In genomic region chr22:37230673-37231405, GRCh38 we compare ENCODE assay signal across 8 cellular contexts. TPM values are rescaled to one million over a fixed set of nuclear protein-coding genes. Genes with fewer than 3 reads are reported as not detected.
DNase-seq lines count a peak whose midpoint lies in the region; ATAC-seq, FAIRE-seq and TF ChIP-seq lines count a peak whose summit lies in the region.

No MANE protein-coding gene starts in this region.

- no peaks in the 10 kb centered on the region for H3K9me3 Mint-ChIP-seq in activated naive CD8-positive, alpha-beta T cell treated with anti-CD3 and anti-CD28 coated beads for 36 hours

- H3K9ac ChIP-seq in OCI-LY1 (ENCODE audit: low read length), result no peak overlapping the region; the same call in 1 of the 2 replicates

- no peaks in the 10 kb centered on the region for H3K9me3 ChIP-seq in OCI-LY1 (ENCODE audit: low read length)

- H3K9me2 ChIP-seq in OCI-LY1 (ENCODE audit: low read depth, low read length), result no peaks in the 10 kb centered on the region

- FAIRE-seq in GM19239 (lab: Jason Lieb, UNC), result peak; percentile 96

- no peaks in the 10 kb centered on the region for H3K27me3 Mint-ChIP-seq in activated naive CD8-positive, alpha-beta T cell treated with anti-CD3 and anti-CD28 coated beads for 36 hours

- H3K4me1 Mint-ChIP-seq in activated naive CD8-positive, alpha-beta T cell treated with anti-CD3 and anti-CD28 coated beads for 36 hours, result peaks cover 87% of the 10 kb centered on the region

- DNase-seq in GM19239 (ENCODE audit: insufficient read length, low spot score), result no peak
- peak; percentile 86 for DNase-seq in activated naive CD8-positive, alpha-beta T cell treated with anti-CD3 and anti-CD28 coated beads for 36 hours
- peak; percentile 72 to 81 for DNase-seq in stimulated activated CD8-positive, alpha-beta memory T cell treated with anti-CD3 and anti-CD28 coated beads, Interleukin-15, amount 100 ng/mL, for 48 hours (ENCODE audit: low read depth in 2 of 2)
- DNase-seq in omental fat pad (ENCODE audit: low spot score), result no peak
- no peak for DNase-seq in hippocampal formation (lab: John Stamatoyannopoulos, UW)
- no peak for DNase-seq in retina
- DNase-seq in NCI-H748 treated with DMSO at 0.1 percent for 48 hours (lab: John Stamatoyannopoulos, UW), result no peak

- H4K20me1 ChIP-seq in OCI-LY1 (ENCODE audit: insufficient read depth, low read length), result no peaks in the 10 kb centered on the region

- H3K79me2 ChIP-seq in OCI-LY1 (ENCODE audit: insufficient read depth, low read length), result no peaks in the 10 kb centered on the region

- H3K36me3 Mint-ChIP-seq in activated naive CD8-positive, alpha-beta T cell treated with anti-CD3 and anti-CD28 coated beads for 36 hours, result peaks cover 77% of the 10 kb centered on the region

- H3K27ac Mint-ChIP-seq in activated naive CD8-positive, alpha-beta T cell treated with anti-CD3 and anti-CD28 coated beads for 36 hours, result peak overlapping the region; percentile 95

- H3K27ac ChIP-seq in OCI-LY1 (ENCODE audit: low read depth, low read length, poor library complexity, severe bottlenecking), result peak overlapping the region; percentile 88

- no peaks in the 10 kb centered on the region for H3F3A ChIP-seq in OCI-LY1 (ENCODE audit: insufficient read depth, low read length)

- H3K4me2 ChIP-seq in OCI-LY1 (ENCODE audit: low read length), result peak overlapping the region; percentile 24; the same call in 1 of the 2 replicates

- H3K4me3 Mint-ChIP-seq in activated naive CD8-positive, alpha-beta T cell treated with anti-CD3 and anti-CD28 coated beads for 36 hours, result peak overlapping the region; percentile 76

- H3K4me1 ChIP-seq in OCI-LY1 (ENCODE audit: insufficient read depth, low read length, severe bottlenecking), result peaks cover 64% of the 10 kb centered on the region

- TF ChIP-seq CTCF in OCI-LY1 (IDR thresholded peaks at IDR 0.05; ENCODE audit: low read length) (no peak), omental fat pad (IDR thresholded peaks at IDR 0.05) (no peak)

- H3K4me3 ChIP-seq in OCI-LY1 (ENCODE audit: low read depth, low read length, poor library complexity, severe bottlenecking), result no peak overlapping the region

- no peaks in the 10 kb centered on the region for H3K27me3 ChIP-seq in OCI-LY1 (ENCODE audit: insufficient read depth, low read length)

- peaks cover 78% of the 10 kb centered on the region for H3K36me3 ChIP-seq in OCI-LY1 (ENCODE audit: insufficient read depth, low read length)

- no peak for ATAC-seq in omental fat pad (ENCODE audit: low FRiP score)

- H2AFZ ChIP-seq in OCI-LY1 (ENCODE audit: low read length), result no peak overlapping the region

RNA-seq across cellular contexts. Expression of gene RAC2, which starts 13.2 kb away (rescaled TPM):
- 100 to 1,000 TPM; 518 to 528 TPM for total RNA-seq in activated naive CD8-positive, alpha-beta T cell treated with anti-CD3 and anti-CD28 coated beads for 36 hours
- 10 to 100 TPM; 11.0 to 51.6 (median 20.0) TPM for total RNA-seq in omental fat pad

RNA-seq across cellular contexts. Expression of gene SSTR3, which starts 18.6 kb away (rescaled TPM):
- 1 to 10 TPM; 7.1 to 7.4 TPM for total RNA-seq in activated naive CD8-positive, alpha-beta T cell treated with anti-CD3 and anti-CD28 coated beads for 36 hours
- total RNA-seq in omental fat pad, result under 1 TPM in 2 of 4 donors, not detected in 2; 0.12 to 0.28 TPM

RNA-seq across cellular contexts. Expression of gene C1QTNF6, which starts 42.8 kb away (rescaled TPM):
- 1 to 10 TPM; 2.7 to 3.2 TPM for total RNA-seq in activated naive CD8-positive, alpha-beta T cell treated with anti-CD3 and anti-CD28 coated beads for 36 hours
- total RNA-seq in omental fat pad, result 1 to 10 TPM; 1.0 to 2.8 (median 1.4) TPM

RNA-seq across cellular contexts. Expression of gene CYTH4, which starts 51.5 kb away (rescaled TPM):
- 10 to 100 TPM; 16.6 to 17.3 TPM for total RNA-seq in activated naive CD8-positive, alpha-beta T cell treated with anti-CD3 and anti-CD28 coated beads for 36 hours
- 10 to 100 TPM; 17.4 to 83.5 (median 34.4) TPM for total RNA-seq in omental fat pad

Comparison
In these comparisons a context has a peak if more than half of its experiments do, and no peak if none do; other contexts are left out.
1. DNase-seq: peak in activated naive CD8-positive, alpha-beta T cell treated with anti-CD3 and anti-CD28 coated beads for 36 hours (single experiment) and stimulated activated CD8-positive, alpha-beta memory T cell treated with anti-CD3 and anti-CD28 coated beads, Interleukin-15, amount 100 ng/mL, for 48 hours (2 of 2); none in GM19239 (single experiment), omental fat pad (single experiment), hippocampal formation (0 of 2), retina (single experiment) and NCI-H748 treated with DMSO at 0.1 percent for 48 hours (single experiment).
2. RNA of gene RAC2, which starts 13.2 kb away (total RNA-seq): 518 to 528 TPM in activated naive CD8-positive, alpha-beta T cell treated with anti-CD3 and anti-CD28 coated beads for 36 hours; 11.0 to 51.6 TPM in omental fat pad; every median in the first group is over 4 times any median in the second.
3. RNA of gene SSTR3, which starts 18.6 kb away (total RNA-seq): 7.1 to 7.4 TPM in activated naive CD8-positive, alpha-beta T cell treated with anti-CD3 and anti-CD28 coated beads for 36 hours; 0.12 to 0.28 TPM in omental fat pad; every median in the first group is over 4 times any median in the second.